ENCODE assay signal across 31 cellular contexts in the genomic region with DNA sequence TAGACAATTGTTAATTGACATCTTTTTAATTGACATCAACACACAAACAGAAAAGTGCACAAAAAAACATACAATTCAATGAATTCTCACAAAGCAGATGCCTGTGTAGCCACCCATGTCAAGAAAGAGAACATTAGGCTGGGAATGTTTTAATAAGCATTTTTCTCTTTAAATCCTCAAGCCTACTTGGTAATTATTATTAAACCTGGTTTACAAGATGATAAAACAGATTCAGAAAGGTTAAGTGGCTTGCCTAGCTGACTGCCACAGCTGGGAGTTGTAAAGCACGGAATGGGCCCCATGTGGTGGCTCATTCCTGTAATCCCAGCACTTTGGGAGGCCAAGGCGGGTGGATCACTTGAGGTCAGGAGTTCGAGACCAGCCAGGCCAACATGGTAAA.
"Had no signal": no experiment of that assay in that cellular context is flagged by ENCODE, and none has a peak within 500 bp of the region (broad histone marks: within the 10 kb centered on the region; RNA-seq: fewer than 3 reads in every experiment).

No MANE protein-coding gene starts in this region.

- H3K4me1 Mint-ChIP-seq: activated CD4-positive, alpha-beta T cell treated with anti-CD3 and anti-CD28 coated beads for 36 hours; activated CD4-positive, alpha-beta T cell treated with anti-CD3 and anti-CD28 coated beads, Interleukin-2, amount 10 ng/mL, durations not matched to agents 7 days and 5 days had no signal

- H3K36me3 ChIP-seq: adrenal gland, Peyer's patch, SJSA1 had no signal

- H3K4me1 ChIP-seq: adrenal gland, Peyer's patch, SJSA1 had no signal

- H3K9ac ChIP-seq: KMS-11, SK-N-SH had no signal

- H3K4me3 Mint-ChIP-seq: activated CD4-positive, alpha-beta T cell treated with anti-CD3 and anti-CD28 coated beads for 36 hours; activated CD4-positive, alpha-beta T cell treated with anti-CD3 and anti-CD28 coated beads, Interleukin-2, amount 10 ng/mL, durations not matched to agents 7 days and 5 days; activated CD8-positive, alpha-beta T cell treated with anti-CD3 and anti-CD28 coated beads, Interleukin-2, amount 10 ng/mL, durations not matched to agents 7 days and 5 days; activated T-cell treated with anti-CD3 and anti-CD28 coated beads, Interleukin-2, amount 50 U/mL, for 24 hours; brain; T-helper 1 cell treated with Interleukin-12 subunit alpha and Interleukin-12 subunit beta and Interleukin-4 antibody, amounts not matched to agents 30 μg/mL and 1 μg/mL, for 36 hours; T-helper 2 cell treated with Interferon-gamma antibody and Interleukin-4, amounts not matched to agents 5 μg/mL and 100 μg/mL, for 36 hours; WTC11 had no signal

- DNase-seq: activated CD4-positive, alpha-beta T cell treated with anti-CD3 and anti-CD28 coated beads for 36 hours; activated CD4-positive, alpha-beta T cell treated with anti-CD3 and anti-CD28 coated beads, Interleukin-2, amount 10 ng/mL, durations not matched to agents 7 days and 5 days; activated CD4-positive, alpha-beta T cell treated with anti-CD3 and anti-CD28 coated beads, Interleukin-2, amount 50 U/mL, for 48 hours; activated CD8-positive, alpha-beta T cell treated with anti-CD3 and anti-CD28 coated beads, Interleukin-2, amount 10 ng/mL, durations not matched to agents 7 days and 5 days; activated gamma-delta T cell; activated naive CD4-positive, alpha-beta T cell treated with Interleukin-2 at 50 U/mL for 16 hours; activated T-cell treated with anti-CD3 and anti-CD28 coated beads, Interleukin-2, amount 50 U/mL, for 24 hours; adrenal gland; NCI-H1092 treated with DMSO at 0.1 percent for 48 hours; NCI-H1417; NCI-H187 treated with DMSO at 0.1 percent for 48 hours; NCI-H2081; NCI-H2171 treated with DMSO at 0.1 percent for 48 hours; NCI-H2227 treated with DMSO at 0.1 percent for 48 hours; NCI-H446; NCI-H510A treated with DMSO at 0.1 percent for 48 hours; NCI-H526 treated with DMSO at 0.1 percent for 48 hours; NK-92 treated with Interleukin-12 subunit alpha and Interleukin-12 subunit beta, amount 100 ng/mL, for 24 hours; PC-3; Peyer's patch; RPMI8226; SHP77 treated with DMSO at 0.1 percent for 48 hours; SK-N-SH had no signal

- H3K36me3 Mint-ChIP-seq: activated naive CD4-positive, alpha-beta T cell treated with anti-CD3 and anti-CD28 coated beads, Interleukin-2, amount 50 U/mL, for 72 hours had no signal

- H3K27me3 ChIP-seq: adrenal gland, Peyer's patch, SJSA1 had no signal

- H3K27ac Mint-ChIP-seq: activated CD4-positive, alpha-beta T cell treated with anti-CD3 and anti-CD28 coated beads for 36 hours; activated CD4-positive, alpha-beta T cell treated with anti-CD3 and anti-CD28 coated beads, Interleukin-2, amount 10 ng/mL, durations not matched to agents 7 days and 5 days; activated CD8-positive, alpha-beta T cell treated with anti-CD3 and anti-CD28 coated beads, Interleukin-2, amount 10 ng/mL, durations not matched to agents 7 days and 5 days; activated naive CD4-positive, alpha-beta T cell treated with anti-CD3 and anti-CD28 coated beads, Interleukin-2, amount 50 U/mL, for 72 hours; activated T-cell treated with anti-CD3 and anti-CD28 coated beads, Interleukin-2, amount 50 U/mL, for 24 hours; activated T-helper 2 cell treated with anti-CD3 and anti-CD28 coated beads, Interferon-gamma antibody, Interleukin-2, Interleukin-4, amounts not matched to agents 10 μg/mL and 5 μg/mL and 100 μg/mL, durations not matched to agents 14 hours and 24 hours and 36 hours; T-helper 1 cell treated with Interleukin-12 subunit alpha and Interleukin-12 subunit beta and Interleukin-4 antibody, amounts not matched to agents 30 μg/mL and 1 μg/mL, for 36 hours; T-helper 2 cell treated with Interferon-gamma antibody and Interleukin-4, amounts not matched to agents 5 μg/mL and 100 μg/mL, for 36 hours; WTC11 had no signal

- H3K9me3 Mint-ChIP-seq: activated CD4-positive, alpha-beta T cell treated with anti-CD3 and anti-CD28 coated beads, Interleukin-2, amount 10 ng/mL, durations not matched to agents 7 days and 5 days; activated T-cell treated with anti-CD3 and anti-CD28 coated beads, Interleukin-2, amount 50 U/mL, for 24 hours; activated T-helper 2 cell treated with anti-CD3 and anti-CD28 coated beads, Interferon-gamma antibody, Interleukin-2, Interleukin-4, amounts not matched to agents 10 μg/mL and 5 μg/mL and 100 μg/mL, durations not matched to agents 14 hours and 24 hours and 36 hours; T-helper 1 cell treated with Interleukin-12 subunit alpha and Interleukin-12 subunit beta and Interleukin-4 antibody, amounts not matched to agents 30 μg/mL and 1 μg/mL, for 36 hours; T-helper 2 cell treated with Interferon-gamma antibody and Interleukin-4, amounts not matched to agents 5 μg/mL and 100 μg/mL, for 36 hours had no signal

- H3K27ac ChIP-seq: adrenal gland, KMS-11, Peyer's patch, SJSA1 had no signal

- H3K4me3 ChIP-seq: adrenal gland, Peyer's patch, SJSA1 had no signal

- H3K9me3 ChIP-seq: adrenal gland, Peyer's patch, SJSA1, SK-N-SH had no signal
